ENCODE assay signal across 19 cellular contexts in the genomic region with DNA sequence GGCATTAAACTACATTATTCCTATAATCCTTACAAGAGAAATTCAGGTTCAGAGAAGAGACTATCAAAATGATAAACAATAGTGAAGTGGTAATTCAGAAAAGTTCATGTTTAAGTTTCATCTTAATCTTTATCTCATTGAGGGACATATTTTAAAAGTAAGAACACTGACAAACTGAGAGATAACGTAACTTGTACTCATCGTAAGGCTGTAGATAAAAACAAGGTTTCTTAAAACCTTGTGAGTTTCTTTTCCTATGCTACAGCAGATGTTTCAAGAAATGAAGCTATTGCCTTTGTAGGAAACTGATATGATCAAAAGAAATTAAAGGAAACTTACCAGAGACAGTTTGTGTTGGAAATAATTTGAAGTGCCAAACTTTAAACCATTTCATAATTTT.
"Had no signal": no experiment of that assay in that cellular context is flagged by ENCODE, and none has a peak within 500 bp of the region (broad histone marks: within the 10 kb centered on the region; RNA-seq: fewer than 3 reads in every experiment).

No MANE protein-coding gene starts in this region.

- ATAC-seq: left cardiac atrium, lower lobe of right lung, right cardiac atrium, SK-N-SH treated with all-trans-retinoic acid at 6 μM for 48 hours had no signal

- H3K27ac Mint-ChIP-seq: endodermal cell, immature natural killer cell, progenitor cell of endocrine pancreas had no signal

- H3K36me3 ChIP-seq: breast epithelium, lower lobe of right lung, tibial artery, uterus had no signal

- H3K27ac ChIP-seq: breast epithelium, lower lobe of right lung, tibial artery, uterus, VCaP had no signal

- H3K9me3 ChIP-seq: breast epithelium, lower lobe of right lung, tibial artery, uterus had no signal

- H3K27me3 Mint-ChIP-seq: progenitor cell of endocrine pancreas had no signal

- H3K9me3 Mint-ChIP-seq: endodermal cell, immature natural killer cell had no signal

- H3K4me1 ChIP-seq: uterus had no signal

- H3K27me3 ChIP-seq: breast epithelium, tibial artery, uterus had no signal

- H3K4me3 Mint-ChIP-seq: endodermal cell, immature natural killer cell had no signal

- H3K4me3 ChIP-seq: breast epithelium, lower lobe of right lung, tibial artery, uterus had no signal

- DNase-seq: activated CD4-positive, alpha-beta T cell treated with anti-CD3 and anti-CD28 coated beads for 48 hours; activated effector memory CD4-positive, alpha-beta T cell treated with Interleukin-2 at 50 U/mL for 16 hours; amygdala; dermis blood vessel endothelial cell; endodermal cell; erythroblast; immature natural killer cell; left cardiac atrium; lower lobe of right lung; midbrain; right cardiac atrium; Right ventricle myocardium superior; small intestine; tibial artery; uterus had no signal
